Comparison of ENCODE assay signal across 1 cellular context in genomic region chr2:104939570-104940235, GRCh38.
TF ChIP-seq lines count a peak whose summit lies in the region.

No MANE protein-coding gene starts in this region.

TF ChIP-seq in WTC11, 78 proteins besides CTCF, POLR2A, EP300 and RAD21 (continued from another document):
- TF ChIP-seq ZBTB43 (CRISPR knock-in tag; IDR thresholded peaks at IDR 0.05), result no peak
- TF ChIP-seq IRF1 (CRISPR knock-in tag; IDR thresholded peaks at IDR 0.05), result no peak
- no peak for TF ChIP-seq TP53 (CRISPR knock-in tag; IDR thresholded peaks at IDR 0.05)
- TF ChIP-seq TEAD4 (CRISPR knock-in tag; IDR thresholded peaks at IDR 0.05), result no peak
- no peak for TF ChIP-seq PRDM15 (CRISPR knock-in tag; IDR thresholded peaks at IDR 0.05)
